9 cellular contexts compared by ENCODE assay signal in genomic region chr19:46493236-46494114, GRCh38. TPM values are rescaled to one million over a fixed set of nuclear protein-coding genes. Genes with fewer than 3 reads are reported as not detected.
A peak's percentile ranks its signal among the peaks of the same experiment; 100 is the strongest.
DNase-seq lines count a peak whose midpoint lies in the region; ATAC-seq and TF ChIP-seq lines count a peak whose summit lies in the region.
"Had no signal": no experiment of that assay in that cellular context is flagged by ENCODE, and none has a peak within 500 bp of the region (broad histone marks: within the 10 kb centered on the region; RNA-seq: fewer than 3 reads in every experiment).

No MANE protein-coding gene starts in this region.

- TF ChIP-seq EP300 in suprapubic skin (IDR thresholded peaks at IDR 0.05): no peak

- ATAC-seq in HG03175 (IDR thresholded peaks at IDR 0.05; ENCODE audit: unreplicated experiment): no peak

- in situ Hi-C loops in brain microvascular endothelial cell (cut with HindIII; ENCODE audit: low pct_ligation_motif_present, low sequenced_read_pairs): no loop called here

- H3K27me3 ChIP-seq in brain microvascular endothelial cell (replicated peaks) (no peaks in the 10 kb centered on the region), suprapubic skin (peaks cover 24% of the 10 kb centered on the region)

- H3K36me3 ChIP-seq in brain microvascular endothelial cell (replicated peaks): no peaks in the 10 kb centered on the region
- no peaks in the 10 kb centered on the region for H3K36me3 ChIP-seq in suprapubic skin

- H3K4me3 ChIP-seq in brain microvascular endothelial cell (ENCODE audit: low read depth, low read length): peak overlapping the region; percentile 5
- H3K4me3 ChIP-seq in suprapubic skin: peak overlapping the region; percentile 57

- WGBS in suprapubic skin: 11% methylated on average over 46 of the region's 90 CpGs

- no peak for TF ChIP-seq POLR2A in suprapubic skin (IDR thresholded peaks at IDR 0.05)

- DNase-seq in SIG-M5 treated with dmso at 0.1 percent for 504 hours (lab: John Stamatoyannopoulos, UW; ENCODE audit: unreplicated experiment): peak; percentile 18
- no peak for DNase-seq in SIG-M5 (lab: John Stamatoyannopoulos, UW)
- no peak for DNase-seq in brain microvascular endothelial cell
- DNase-seq in left kidney (ENCODE audit: low read depth, low spot score): peak; percentile 79
- peak in 1 of 2 donors; percentile 73 for DNase-seq in suprapubic skin (ENCODE audit: low spot score in 2 of 2)
- no peak for DNase-seq in NCI-H2107 (lab: John Stamatoyannopoulos, UW)
- no peak for DNase-seq in HT-29 (ENCODE audit: low spot score)

- no peak overlapping the region for H3K27ac ChIP-seq in brain microvascular endothelial cell
- peak overlapping the region; percentile 78 for H3K27ac ChIP-seq in suprapubic skin
- H3K27ac ChIP-seq: KMS-11 had no signal

- H3K9me3 ChIP-seq in suprapubic skin: no peaks in the 10 kb centered on the region

- H3K4me1 ChIP-seq in suprapubic skin: peaks cover 70% of the 10 kb centered on the region

- TF ChIP-seq CTCF in brain microvascular endothelial cell (IDR thresholded peaks at IDR 0.05; ENCODE audit: low read depth, low read length, missing control alignments) (no peak), suprapubic skin (IDR thresholded peaks at IDR 0.05) (no peak)

RNA-seq across cellular contexts. Expression of gene PNMA8B, which starts 2.2 kb away (rescaled TPM):
- total RNA-seq in suprapubic skin: 1 to 10 TPM; 1.8 to 3.2 (median 2.8) TPM
- total RNA-seq in HT-29 (2014; rRNA removed; shearing (Covaris generic)): not detected in 2 replicates

RNA-seq across cellular contexts. Expression of gene PNMA8A, which starts 22.1 kb away (rescaled TPM):
- 1 to 10 TPM in 3 of 4 donors, under 1 TPM in 1; 0.72 to 3.9 (median 1.4) TPM for total RNA-seq in suprapubic skin
- not detected in 2 replicates for total RNA-seq in HT-29 (2014; rRNA removed; shearing (Covaris generic))

Comparison
In these comparisons a context has a peak if more than half of its experiments do, and no peak if none do; other contexts are left out.
1. DNase-seq: peak in SIG-M5 treated with dmso at 0.1 percent for 504 hours (single experiment) and left kidney (single experiment); none in SIG-M5 (single experiment), brain microvascular endothelial cell (single experiment), NCI-H2107 (single experiment) and HT-29 (single experiment).